ENCODE assay signal across 17 cellular contexts in the genomic region with DNA sequence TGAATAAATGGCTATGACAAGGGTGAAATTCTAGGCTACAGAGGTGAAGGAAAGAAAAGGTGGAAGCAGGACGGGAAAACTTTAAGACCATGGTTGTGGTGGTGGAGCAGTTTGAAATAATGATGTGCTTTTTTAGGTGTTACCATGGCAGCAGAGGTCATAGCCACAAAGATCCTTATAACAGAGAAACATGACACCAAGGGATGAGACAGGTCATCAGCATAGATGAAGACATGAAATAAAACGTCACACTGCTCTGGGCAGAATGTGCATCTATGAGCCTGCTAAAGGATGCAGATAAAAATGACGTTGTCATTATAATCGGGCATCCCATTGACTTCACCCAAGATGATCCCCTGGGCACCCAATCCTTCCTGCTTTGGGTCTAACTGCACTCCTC.
DNase-seq lines count a peak whose midpoint lies in the region; FAIRE-seq and TF ChIP-seq lines count a peak whose summit lies in the region.
"Had no signal": no experiment of that assay in that cellular context is flagged by ENCODE, and none has a peak within 500 bp of the region (broad histone marks: within the 10 kb centered on the region; RNA-seq: fewer than 3 reads in every experiment).

No MANE protein-coding gene starts in this region.

- H3K36me3 ChIP-seq in bronchial epithelial cell (ENCODE audit: control insufficient read depth, insufficient read depth, low read length): no peaks in the 10 kb centered on the region
- no peaks in the 10 kb centered on the region for H3K36me3 ChIP-seq in neural progenitor cell

- H2AFZ ChIP-seq in neural progenitor cell (replicated peaks): no peak overlapping the region
- H2AFZ ChIP-seq: GM23338 had no signal

- peak; percentile 28 for FAIRE-seq in bronchial epithelial cell (lab: Jason Lieb, UNC)
- FAIRE-seq: GM12891, GM18507 had no signal

- no peak overlapping the region for H3K9ac ChIP-seq in neural progenitor cell

- no peaks in the 10 kb centered on the region for H4K20me1 ChIP-seq in neural progenitor cell (ENCODE audit: low read depth)

- no peaks in the 10 kb centered on the region for H3K9me3 ChIP-seq in neural progenitor cell (ENCODE audit: low read depth)

- H3K4me2 ChIP-seq in neural progenitor cell: no peak overlapping the region
- H3K4me2 ChIP-seq: GM23338 had no signal

- H3K4me3 ChIP-seq in bronchial epithelial cell (ENCODE audit: low read depth, low read length) (no peak overlapping the region), neural progenitor cell (no peak overlapping the region)
- H3K4me3 ChIP-seq: GM23338 had no signal

- no peaks in the 10 kb centered on the region for H3K27me3 Mint-ChIP-seq in neural progenitor cell (ENCODE audit: insufficient read depth, low read depth)
- H3K27me3 Mint-ChIP-seq: CD4-positive, alpha-beta memory T cell had no signal

- H3K4me1 ChIP-seq in neural progenitor cell: no peaks in the 10 kb centered on the region

- no peaks in the 10 kb centered on the region for H3K36me3 Mint-ChIP-seq in neural progenitor cell
- H3K36me3 Mint-ChIP-seq: CD4-positive, alpha-beta memory T cell had no signal

- peaks cover 12% of the 10 kb centered on the region for H3K9me3 Mint-ChIP-seq in neural progenitor cell

- H3K79me2 ChIP-seq in neural progenitor cell (ENCODE audit: low read depth): no peaks in the 10 kb centered on the region

- peaks cover 12% of the 10 kb centered on the region for H3K4me1 Mint-ChIP-seq in neural progenitor cell
- H3K4me1 Mint-ChIP-seq: CD4-positive, alpha-beta memory T cell; GM23338 had no signal

- H3K4me3 Mint-ChIP-seq in neural progenitor cell: no peak overlapping the region
- H3K4me3 Mint-ChIP-seq: CD4-positive, alpha-beta memory T cell; GM23338; H9 had no signal

- H3F3A ChIP-seq in neural progenitor cell (ENCODE audit: low read depth): no peaks in the 10 kb centered on the region

- no peak for TF ChIP-seq CTCF in bronchial epithelial cell (IDR thresholded peaks at IDR 0.05; ENCODE audit: insufficient read depth, low read length, severe bottlenecking)
- TF ChIP-seq CTCF in neural progenitor cell (IDR thresholded peaks at IDR 0.05): no peak

- H3K27me3 ChIP-seq in bronchial epithelial cell (ENCODE audit: control insufficient read depth, insufficient read depth, low read length): no peaks in the 10 kb centered on the region
- H3K27me3 ChIP-seq in neural progenitor cell: no peaks in the 10 kb centered on the region

- DNase-seq in NCI-H748 (lab: John Stamatoyannopoulos, UW; ENCODE audit: unreplicated experiment): peak; percentile 46
- no peak for DNase-seq in NCI-H748 treated with DMSO at 0.1 percent for 48 hours (lab: John Stamatoyannopoulos, UW)
- no peak for DNase-seq in bronchial epithelial cell (ENCODE audit: low read depth)
- DNase-seq in neural progenitor cell (ENCODE audit: low spot score): no peak
- no peak for DNase-seq in HuH-7.5 (ENCODE audit: low spot score)
- DNase-seq in DMS 273 (lab: John Stamatoyannopoulos, UW; ENCODE audit: unreplicated experiment): no peak
- DNase-seq: C1 segment of cervical spinal cord; Calu3; CD4-positive, alpha-beta memory T cell; COR-L47; DMS153; DMS79 treated with DMSO at 0.1 percent for 48 hours; GF-D8; H9 had no signal

- no peak overlapping the region for H3K27ac ChIP-seq in neural progenitor cell

- peak overlapping the region; percentile 23 for H3K27ac Mint-ChIP-seq in neural progenitor cell
- H3K27ac Mint-ChIP-seq: CD4-positive, alpha-beta memory T cell; GM23338; H9 had no signal
